1 cellular context compared by ENCODE assay signal in genomic region chr6:65638047-65638831, GRCh38.
TF ChIP-seq lines count a peak whose summit lies in the region.

No MANE protein-coding gene starts in this region.

TF ChIP-seq in WTC11, 78 proteins besides CTCF, POLR2A, EP300 and RAD21 (continued from another document):
- no peak for TF ChIP-seq ARID4B (CRISPR knock-in tag; IDR thresholded peaks at IDR 0.05; ENCODE audit: borderline replicate concordance)
- TF ChIP-seq PRRX2 (CRISPR knock-in tag; IDR thresholded peaks at IDR 0.05), result no peak
- no peak for TF ChIP-seq GTF2I (CRISPR knock-in tag; conservative IDR thresholded peaks at IDR 0.05)
- TF ChIP-seq ZNF281 (CRISPR knock-in tag; IDR thresholded peaks at IDR 0.05), result no peak
- TF ChIP-seq EMX1 (CRISPR knock-in tag; IDR thresholded peaks at IDR 0.05), result no peak
- TF ChIP-seq, protein P1, sequence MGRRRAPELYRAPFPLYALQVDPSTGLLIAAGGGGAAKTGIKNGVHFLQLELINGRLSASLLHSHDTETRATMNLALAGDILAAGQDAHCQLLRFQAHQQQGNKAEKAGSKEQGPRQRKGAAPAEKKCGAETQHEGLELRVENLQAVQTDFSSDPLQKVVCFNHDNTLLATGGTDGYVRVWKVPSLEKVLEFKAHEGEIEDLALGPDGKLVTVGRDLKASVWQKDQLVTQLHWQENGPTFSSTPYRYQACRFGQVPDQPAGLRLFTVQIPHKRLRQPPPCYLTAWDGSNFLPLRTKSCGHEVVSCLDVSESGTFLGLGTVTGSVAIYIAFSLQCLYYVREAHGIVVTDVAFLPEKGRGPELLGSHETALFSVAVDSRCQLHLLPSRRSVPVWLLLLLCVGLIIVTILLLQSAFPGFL (CRISPR knock-in tag; IDR thresholded peaks at IDR 0.05; ENCODE audit: borderline replicate concordance), result no peak
- TF ChIP-seq, protein P2, sequence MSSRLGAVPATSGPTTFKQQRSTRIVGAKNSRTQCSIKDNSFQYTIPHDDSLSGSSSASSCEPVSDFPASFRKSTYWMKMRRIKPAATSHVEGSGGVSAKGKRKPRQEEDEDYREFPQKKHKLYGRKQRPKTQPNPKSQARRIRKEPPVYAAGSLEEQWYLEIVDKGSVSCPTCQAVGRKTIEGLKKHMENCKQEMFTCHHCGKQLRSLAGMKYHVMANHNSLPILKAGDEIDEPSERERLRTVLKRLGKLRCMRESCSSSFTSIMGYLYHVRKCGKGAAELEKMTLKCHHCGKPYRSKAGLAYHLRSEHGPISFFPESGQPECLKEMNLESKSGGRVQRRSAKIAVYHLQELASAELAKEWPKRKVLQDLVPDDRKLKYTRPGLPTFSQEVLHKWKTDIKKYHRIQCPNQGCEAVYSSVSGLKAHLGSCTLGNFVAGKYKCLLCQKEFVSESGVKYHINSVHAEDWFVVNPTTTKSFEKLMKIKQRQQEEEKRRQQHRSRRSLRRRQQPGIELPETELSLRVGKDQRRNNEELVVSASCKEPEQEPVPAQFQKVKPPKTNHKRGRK (CRISPR knock-in tag; IDR thresholded peaks at IDR 0.05; ENCODE audit: borderline replicate concordance), result no peak
- TF ChIP-seq NFE2L1 (CRISPR knock-in tag; IDR thresholded peaks at IDR 0.05), result no peak
- no peak for TF ChIP-seq ZNF416 (CRISPR knock-in tag; IDR thresholded peaks at IDR 0.05)
- TF ChIP-seq RELA (CRISPR knock-in tag; IDR thresholded peaks at IDR 0.05; ENCODE audit: borderline replicate concordance), result no peak
- TF ChIP-seq, protein P3, sequence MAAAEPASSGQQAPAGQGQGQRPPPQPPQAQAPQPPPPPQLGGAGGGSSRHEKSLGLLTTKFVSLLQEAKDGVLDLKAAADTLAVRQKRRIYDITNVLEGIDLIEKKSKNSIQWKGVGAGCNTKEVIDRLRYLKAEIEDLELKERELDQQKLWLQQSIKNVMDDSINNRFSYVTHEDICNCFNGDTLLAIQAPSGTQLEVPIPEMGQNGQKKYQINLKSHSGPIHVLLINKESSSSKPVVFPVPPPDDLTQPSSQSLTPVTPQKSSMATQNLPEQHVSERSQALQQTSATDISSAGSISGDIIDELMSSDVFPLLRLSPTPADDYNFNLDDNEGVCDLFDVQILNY (CRISPR knock-in tag; IDR thresholded peaks at IDR 0.05), result no peak
- TF ChIP-seq KAT7 (CRISPR knock-in tag; IDR thresholded peaks at IDR 0.05; ENCODE audit: borderline replicate concordance), result no peak
